8 cellular contexts compared by ENCODE assay signal in genomic region chr15:57306305-57306943, GRCh38.
A peak's percentile ranks its signal among the peaks of the same experiment; 100 is the strongest.
DNase-seq lines count a peak whose midpoint lies in the region; ATAC-seq and TF ChIP-seq lines count a peak whose summit lies in the region.

No MANE protein-coding gene starts in this region.

- peak; percentile 58 for DNase-seq in NCI-H2107 treated with DMSO at 0.1 percent for 48 hours (lab: John Stamatoyannopoulos, UW; ENCODE audit: unreplicated experiment)
- DNase-seq in central memory CD4-positive, alpha-beta T cell = peak; percentile 62
- DNase-seq in kidney glomerular epithelial cell (lab: John Stamatoyannopoulos, UW) = peak; percentile 5
- DNase-seq in stimulated activated CD4-positive, alpha-beta T cell treated with anti-CD3 and anti-CD28 coated beads, Interleukin-15, amount 100 ng/mL, for 48 hours (ENCODE audit: low read depth in 2 of 2) = peak; percentile 64 to 82
- no peak for DNase-seq in cerebellar nuclear complex (lab: John Stamatoyannopoulos, UW)

- ATAC-seq in HG02885 (IDR thresholded peaks at IDR 0.05; ENCODE audit: poor library complexity, unreplicated experiment) = peak; percentile 79
- peak; percentile 67 to 80 for ATAC-seq in activated CD4-positive, CD25-positive, alpha-beta regulatory T cell treated with anti-CD3 and anti-CD28 coated beads, Interleukin-2, amount 50 U/mL, for 24 hours

- TF ChIP-seq CTCF in GM12872 (IDR thresholded peaks at IDR 0.05; ENCODE audit: insufficient read depth, low read depth, low read length) = peak; percentile 77

Comparison
In these comparisons a context has a peak if more than half of its experiments do, and no peak if none do; other contexts are left out.
1. DNase-seq: peak in NCI-H2107 treated with DMSO at 0.1 percent for 48 hours (single experiment), central memory CD4-positive, alpha-beta T cell (single experiment), kidney glomerular epithelial cell (single experiment) and stimulated activated CD4-positive, alpha-beta T cell treated with anti-CD3 and anti-CD28 coated beads, Interleukin-15, amount 100 ng/mL, for 48 hours (2 of 2); none in cerebellar nuclear complex (0 of 2).